In genomic region chr12:42325776-42326465, GRCh38 we compare ENCODE assay signal across 8 cellular contexts. TPM values are rescaled to one million over a fixed set of nuclear protein-coding genes. Genes with fewer than 3 reads are reported as not detected.
DNase-seq lines count a peak whose midpoint lies in the region; ATAC-seq and TF ChIP-seq lines count a peak whose summit lies in the region.

Gene PPHLN1, plus strand, starts transcription at chr12:42326167. Its CDS starts 9,736 bp downstream, at chr12:42335903.
Gene ZCRB1, minus strand, starts transcription at chr12:42326094. Its CDS starts 1,992 bp downstream, at chr12:42324102.

- ATAC-seq in GM21447 (IDR thresholded peaks at IDR 0.05; ENCODE audit: unreplicated experiment) (peak; percentile 90), PC-3 (peak; percentile 92)

- H3K27ac ChIP-seq in HUES6 (ENCODE audit: low read depth, low read length) (peak within 1 kb of the TSS; percentile 43), PC-3 (ENCODE audit: low read length) (peak within 1 kb of the TSS; percentile 22), esophagus (ENCODE audit: low read depth in 2 of 2, low read length in 1 of 2) (peak within 1 kb of the TSS; percentile 87 to 93)

- H3K4me3 ChIP-seq in HUES6 (ENCODE audit: low read depth, low read length) (peak within 1 kb of the TSS; percentile 89), PC-3 (ENCODE audit: low read length) (peak within 1 kb of the TSS; percentile 76), esophagus (ENCODE audit: low read depth in 1 of 2, low read length in 2 of 2) (peak within 1 kb of the TSS; percentile 81 to 97), mucosa of stomach (ENCODE audit: low read length) (peak within 1 kb of the TSS; percentile 53)

- POLR2A ChIA-PET in PC-3 (lab: Charles Lee; ENCODE audit: unreplicated experiment): no interaction called here

- H3K79me2 ChIP-seq in PC-3 (ENCODE audit: low read length): peaks cover 63% of the 10 kb centered on the region

- H3K9me3 ChIP-seq in HUES6 (ENCODE audit: control insufficient read depth, insufficient read depth, low read depth, low read length) (no peaks in the 10 kb centered on the region), PC-3 (ENCODE audit: low read length) (no peaks in the 10 kb centered on the region), esophagus (ENCODE audit: control insufficient read depth in 2 of 2, insufficient read depth in 1 of 2, low read depth in 1 of 2, low read length in 1 of 2) (no peaks in the 10 kb centered on the region), mucosa of stomach (ENCODE audit: control insufficient read depth, low read length) (no peaks in the 10 kb centered on the region)

- peaks cover 15% of the 10 kb centered on the region for H3K36me3 ChIP-seq in HUES6 (ENCODE audit: control insufficient read depth, insufficient read depth, low read length)
- no peaks in the 10 kb centered on the region for H3K36me3 ChIP-seq in PC-3 (ENCODE audit: low read depth, low read length)
- no peaks in the 10 kb centered on the region for H3K36me3 ChIP-seq in esophagus (ENCODE audit: control insufficient read depth in 2 of 2, insufficient read depth in 2 of 2, low read length in 1 of 2)
- H3K36me3 ChIP-seq in mucosa of stomach (ENCODE audit: control insufficient read depth, insufficient read depth, low read length): no peaks in the 10 kb centered on the region

- no peaks in the 10 kb centered on the region for H3K9me2 ChIP-seq in PC-3 (replicated peaks; ENCODE audit: low read length)

- H3F3A ChIP-seq in PC-3 (ENCODE audit: low read length, unreplicated experiment): no peaks in the 10 kb centered on the region

- H3K9ac ChIP-seq in HUES6 (ENCODE audit: low read length) (peak within 1 kb of the TSS; percentile 76), PC-3 (ENCODE audit: low read length) (peak within 1 kb of the TSS; percentile 79), mucosa of stomach (ENCODE audit: low read length) (peak within 1 kb of the TSS; percentile 83)

- peak; percentile 90 for DNase-seq in DMS 273 (lab: John Stamatoyannopoulos, UW; ENCODE audit: unreplicated experiment)
- DNase-seq in PC-3: peak; percentile 82
- peak; percentile 78 for DNase-seq in activated T-cell treated with anti-CD3 and anti-CD28 coated beads for 48 hours (ENCODE audit: low read depth)
- DNase-seq in stimulated activated CD8-positive, alpha-beta memory T cell treated with anti-CD3 and anti-CD28 coated beads, Interleukin-7, amount 100 ng/mL, for 1 hour (ENCODE audit: low read depth in 2 of 2): peak; percentile 51 to 62

- CTCF ChIA-PET in PC-3 (lab: Charles Lee): no interaction called here

- 0% methylated on average over 49 to 50 of the region's 50 CpGs for WGBS in esophagus, 2 donors

- H2AFZ ChIP-seq in PC-3 (ENCODE audit: low read length): peak within 1 kb of the TSS; percentile 82

- no peak for TF ChIP-seq CTCF in PC-3 (conservative IDR thresholded peaks at IDR 0.05; ENCODE audit: low read depth, low read length)

- peaks cover 16% of the 10 kb centered on the region for H4K20me1 ChIP-seq in PC-3 (ENCODE audit: low read length)

- intact Hi-C loops in PC-3 (cut with micrococcal nuclease): loop anchor here (1.0 to 5.0 kb wide), 2 partner anchors 89 to 182 kb away; partner anchors contain the start of genes GXYLT1 and YAF2

- H3K4me1 ChIP-seq in HUES6 (ENCODE audit: control insufficient read depth, insufficient read depth, low read length) (peaks cover 14% of the 10 kb centered on the region), PC-3 (ENCODE audit: insufficient read depth, low read length) (peaks cover 17% of the 10 kb centered on the region), esophagus (ENCODE audit: control insufficient read depth in 2 of 2, insufficient read depth in 2 of 2, low read length in 1 of 2) (peaks cover 0 to 2% of the 10 kb centered on the region in 2 donors), mucosa of stomach (ENCODE audit: control insufficient read depth, insufficient read depth, low read length) (peaks cover 33% of the 10 kb centered on the region)

- H3K4me2 ChIP-seq in PC-3 (ENCODE audit: low read length): peak within 1 kb of the TSS; percentile 95

- no peaks in the 10 kb centered on the region for H3K27me3 ChIP-seq in HUES6 (ENCODE audit: control insufficient read depth, insufficient read depth, low read length)
- H3K27me3 ChIP-seq in PC-3 (ENCODE audit: low read length): no peaks in the 10 kb centered on the region
- no peaks in the 10 kb centered on the region for H3K27me3 ChIP-seq in esophagus (ENCODE audit: control insufficient read depth in 1 of 2, insufficient read depth in 2 of 2, low read length in 2 of 2)
- no peaks in the 10 kb centered on the region for H3K27me3 ChIP-seq in mucosa of stomach (ENCODE audit: control insufficient read depth, insufficient read depth, low read length)

- no TSS peak for BruUV-seq in PC-3 (replicated peaks; lab: Mats Ljungman, UMichigan)

RNA-seq across cellular contexts. Expression of gene PPHLN1, which starts in this region (rescaled TPM):
- 67.6 and 82.0 TPM in 2 replicates for total RNA-seq in PC-3 (2014; rRNA removed)
- 10 to 100 TPM; 15.0 to 27.2 TPM for polyA plus RNA-seq in esophagus

RNA-seq across cellular contexts. Expression of gene ZCRB1, which starts in this region (rescaled TPM):
- 29.7 and 33.9 TPM in 2 replicates for total RNA-seq in PC-3 (2014; rRNA removed)
- polyA plus RNA-seq in esophagus: 10 to 100 TPM; 19.1 to 23.9 TPM

Comparison
In these comparisons a context has a peak if more than half of its experiments do, and no peak if none do; other contexts are left out.
1. Peak in every context shown above with its lines: DNase-seq, ATAC-seq, H3K4me3 ChIP-seq and H3K27ac ChIP-seq.
2. H3K27ac ChIP-seq: peak in every context shown above with its lines; median percentile 90 in esophagus; 43 in HUES6; 22 in PC-3.